22 cellular contexts compared by ENCODE assay signal in the genomic region with DNA sequence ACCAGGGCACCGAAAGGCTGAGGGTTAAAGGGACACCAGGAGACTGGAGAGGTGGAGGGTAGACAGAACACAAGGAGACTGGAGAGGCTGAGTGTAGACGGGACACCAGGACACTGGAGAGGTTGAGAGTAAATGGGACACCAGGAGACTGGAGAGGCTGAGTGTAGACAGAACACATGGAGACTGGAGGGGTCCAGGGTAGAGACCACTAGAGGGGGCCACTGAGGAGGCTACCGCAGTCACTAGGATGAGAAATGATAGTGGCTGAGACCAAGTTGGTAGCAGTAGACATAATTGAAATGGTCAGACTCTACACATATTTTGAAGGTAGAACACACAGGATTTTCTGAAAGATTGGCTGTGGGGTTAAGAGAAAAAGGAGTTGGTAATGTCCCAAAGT.
DNase-seq lines count a peak whose midpoint lies in the region; ATAC-seq, FAIRE-seq and TF ChIP-seq lines count a peak whose summit lies in the region.
"Had no signal": no experiment of that assay in that cellular context is flagged by ENCODE, and none has a peak within 500 bp of the region (broad histone marks: within the 10 kb centered on the region; RNA-seq: fewer than 3 reads in every experiment).

No MANE protein-coding gene starts in this region.

- no peak overlapping the region for H3K9ac ChIP-seq in H9 (ENCODE audit: extremely low read depth, insufficient read length, low read length)
- no peak overlapping the region for H3K9ac ChIP-seq in K562 (ENCODE audit: insufficient read depth in 1 of 2, low read depth in 2 of 2, low read length in 2 of 2)
- no peak overlapping the region for H3K9ac ChIP-seq in mesendoderm (ENCODE audit: low read length)
- H3K9ac ChIP-seq: BLaER1 had no signal

- H3K27me3 Mint-ChIP-seq in H9 (ENCODE audit: low read depth), result peaks cover 8% of the 10 kb centered on the region

- no peak overlapping the region for H2AK5ac ChIP-seq in H9 (ENCODE audit: insufficient read length, low read length)
- H2AK5ac ChIP-seq in mesendoderm (ENCODE audit: low read length), result no peak overlapping the region

- H2AFZ ChIP-seq in H9 (ENCODE audit: low read length), result no peak overlapping the region
- no peak overlapping the region for H2AFZ ChIP-seq in K562 (ENCODE audit: low read depth, low read length)

- no peak for TF ChIP-seq POLR2A in K562 (conservative IDR thresholded peaks at IDR 0.05)

- no peaks in the 10 kb centered on the region for H3K79me2 ChIP-seq in H9 (ENCODE audit: insufficient read depth, low read length)
- no peaks in the 10 kb centered on the region for H3K79me2 ChIP-seq in K562 (ENCODE audit: control insufficient read depth, insufficient read depth, low read length)
- H3K79me2 ChIP-seq in mesendoderm (ENCODE audit: control insufficient read depth, insufficient read depth, low read length), result no peaks in the 10 kb centered on the region

- no peaks in the 10 kb centered on the region for H3K4me1 Mint-ChIP-seq in H9
- H3K4me1 Mint-ChIP-seq: CD8-positive, alpha-beta memory T cell had no signal

- peak; percentile 57; the same call in 1 of the 3 replicates for ATAC-seq in K562
- no peak for ATAC-seq in pancreas
- ATAC-seq: PC-3 had no signal

- BruUV-seq in K562 (replicated peaks; lab: Mats Ljungman, UMichigan), result no TSS peak

- no peak overlapping the region for H3K14ac ChIP-seq in H9 (ENCODE audit: insufficient read depth, low read length)

- H4K5ac ChIP-seq in H9 (ENCODE audit: insufficient read length, low read depth, low read length) (no peak overlapping the region), mesendoderm (ENCODE audit: low read length) (no peak overlapping the region)

- no peak overlapping the region for H2BK20ac ChIP-seq in H9 (ENCODE audit: low read depth, low read length, poor library complexity, severe bottlenecking)

- H2BK5ac ChIP-seq in H9 (ENCODE audit: insufficient read length, low read length), result no peak overlapping the region
- no peak overlapping the region for H2BK5ac ChIP-seq in mesendoderm (ENCODE audit: low read length)

- no peaks in the 10 kb centered on the region for H3K9me3 Mint-ChIP-seq in H9

- no peaks in the 10 kb centered on the region for H3K23me2 ChIP-seq in H9 (ENCODE audit: insufficient read length, low read depth, low read length, poor library complexity, severe bottlenecking)

- H3K4ac ChIP-seq in H9 (ENCODE audit: low read depth, low read length) (no peak overlapping the region), mesendoderm (ENCODE audit: low read depth, low read length) (no peak overlapping the region)

- intact Hi-C loops in K562 (cut with micrococcal nuclease) (no loop called here), pancreas (cut with DNase I) (no loop called here)

- no peak overlapping the region for H3K56ac ChIP-seq in H9 (ENCODE audit: insufficient read length, low read depth, low read length)
- no peak overlapping the region for H3K56ac ChIP-seq in mesendoderm (ENCODE audit: low read length)

- H3K9me3 ChIP-seq in H9 (ENCODE audit: control insufficient read depth, low read depth, low read length) (no peaks in the 10 kb centered on the region), K562 (replicated peaks; ENCODE audit: control insufficient read depth, insufficient read depth, low read depth, low read length) (no peaks in the 10 kb centered on the region), pancreas (no peaks in the 10 kb centered on the region)
- H3K9me3 ChIP-seq: BLaER1, SJCRH30 had no signal

- no peak overlapping the region for H4K8ac ChIP-seq in H9 (replicated peaks; ENCODE audit: insufficient read length, low read depth, low read length)
- H4K8ac ChIP-seq in mesendoderm (ENCODE audit: low read depth, low read length), result no peak overlapping the region

- no peaks in the 10 kb centered on the region for H3K36me3 Mint-ChIP-seq in H9 (ENCODE audit: insufficient read depth in 1 of 3, low read depth in 3 of 3)

- H3K4me1 ChIP-seq in H9 (ENCODE audit: insufficient read depth, low read length), result no peaks in the 10 kb centered on the region
- H3K4me1 ChIP-seq in K562 (replicated peaks in 1 of 2; ENCODE audit: control insufficient read depth in 2 of 2, insufficient read depth in 2 of 2, low read length in 2 of 2), result no peaks in the 10 kb centered on the region
- no peaks in the 10 kb centered on the region for H3K4me1 ChIP-seq in mesendoderm (ENCODE audit: control insufficient read depth, low read depth, low read length)
- no peaks in the 10 kb centered on the region for H3K4me1 ChIP-seq in pancreas
- H3K4me1 ChIP-seq: BLaER1, SJCRH30 had no signal

- H3K27me3 ChIP-seq in H9 (ENCODE audit: insufficient read depth, low read length) (no peaks in the 10 kb centered on the region), K562 (ENCODE audit: control insufficient read depth in 2 of 2, insufficient read depth in 2 of 2, low read length in 2 of 2) (no peaks in the 10 kb centered on the region; a peak in 1 of 5 replicates), mesendoderm (ENCODE audit: insufficient read depth, low read length, poor library complexity) (no peaks in the 10 kb centered on the region), pancreas (no peaks in the 10 kb centered on the region)
- H3K27me3 ChIP-seq: BLaER1, SJCRH30 had no signal

- no peak for TF ChIP-seq RAD21 in K562 (CRISPR knock-in tag; conservative IDR thresholded peaks at IDR 0.05 in 1 of 2, IDR thresholded peaks at IDR 0.05 in 1 of 2)

- no peak overlapping the region for H3K4me2 ChIP-seq in H9 (ENCODE audit: insufficient read depth, insufficient read length, low read length)
- no peak overlapping the region for H3K4me2 ChIP-seq in K562 (ENCODE audit: insufficient read depth, low read length)
- no peak overlapping the region for H3K4me2 ChIP-seq in mesendoderm (ENCODE audit: low read length)
- H3K4me2 ChIP-seq: BLaER1 had no signal

- DNase-seq in DMS53 (lab: John Stamatoyannopoulos, UW), result peak; percentile 14
- DNase-seq in DMS53 treated with DMSO at 0.1 percent for 48 hours (lab: John Stamatoyannopoulos, UW; ENCODE audit: unreplicated experiment), result no peak
- DNase-seq in H9, result peak; percentile 60
- peak in 2 of 4 experiments; percentile 3 to 6 for DNase-seq in K562 (ENCODE audit: extremely low read depth in 1 of 4, low spot score in 3 of 4)
- DNase-seq in mesendoderm, result peak; percentile 17
- no peak for DNase-seq in pancreas
- DNase-seq in stimulated activated CD4-positive, alpha-beta T cell treated with anti-CD3 and anti-CD28 coated beads, Interleukin-15, amount 100 ng/mL, for 24 hours, result no peak
- no peak for DNase-seq in C1 segment of cervical spinal cord (lab: John Stamatoyannopoulos, UW)
- DNase-seq: 8988T; CD8-positive, alpha-beta memory T cell; DND-41; GF-D8; KG1; NCI-H1048; NCI-H1436 treated with DMSO at 0.1 percent for 48 hours; NCI-H2081; NCI-H510A; NCI-H774; PC-3 had no signal

- CTCF ChIA-PET in K562 (lab: Yijun Ruan, JAX; ENCODE audit: low intra/inter-chr PET ratio), result no interaction called here

- no peaks in the 10 kb centered on the region for H3K36me3 ChIP-seq in K562 (ENCODE audit: control insufficient read depth, insufficient read depth, low read length)
- H3K36me3 ChIP-seq in mesendoderm (ENCODE audit: control insufficient read depth, insufficient read depth, low read length), result no peaks in the 10 kb centered on the region
- no peaks in the 10 kb centered on the region for H3K36me3 ChIP-seq in pancreas
- H3K36me3 ChIP-seq: BLaER1, SJCRH30 had no signal

- no peaks in the 10 kb centered on the region for H3K9me1 ChIP-seq in K562 (ENCODE audit: control insufficient read depth, insufficient read depth, low read length)

- H2BK15ac ChIP-seq in H9 (ENCODE audit: low read depth, low read length), result no peak overlapping the region
- no peak overlapping the region for H2BK15ac ChIP-seq in mesendoderm (replicated peaks; ENCODE audit: low read depth)

- H2BK12ac ChIP-seq in H9 (ENCODE audit: insufficient read length, low read depth, low read length), result no peak overlapping the region

- TF ChIP-seq EP300 in K562 (IDR thresholded peaks at IDR 0.05; ENCODE audit: low read length), result no peak

- H3K4me3 ChIP-seq in K562, result no peak overlapping the region
- H3K4me3 ChIP-seq in mesendoderm (ENCODE audit: low read length), result no peak overlapping the region
- H3K4me3 ChIP-seq in pancreas, result no peak overlapping the region
- H3K4me3 ChIP-seq: BLaER1, SJCRH30 had no signal

- in situ Hi-C loops in K562 (cut with MboI), result no loop called here

- peak; percentile 62 for TF ChIP-seq CTCF in H9 (conservative IDR thresholded peaks at IDR 0.05)
- peak; percentile 22 to 30 (median 29); a peak in 3 of 6 replicates for TF ChIP-seq CTCF in K562 (IDR thresholded peaks at IDR 0.05 in 2 of 3, conservative IDR thresholded peaks at IDR 0.05 in 1 of 3; ENCODE audit: insufficient read depth in 2 of 3, low read depth in 1 of 3, low read length in 3 of 3)
- TF ChIP-seq CTCF in pancreas (IDR thresholded peaks at IDR 0.05), result no peak

- H4K91ac ChIP-seq in H9 (ENCODE audit: insufficient read length, low read depth, low read length), result no peak overlapping the region

- no peaks in the 10 kb centered on the region for H3K79me1 ChIP-seq in H9 (ENCODE audit: insufficient read depth, low read depth, low read length, poor library complexity, severe bottlenecking)
- no peaks in the 10 kb centered on the region for H3K79me1 ChIP-seq in mesendoderm (ENCODE audit: low read length)

- H3K27ac Mint-ChIP-seq in H9, result no peak overlapping the region; a peak in 1 of 7 replicates
- H3K27ac Mint-ChIP-seq: CD8-positive, alpha-beta memory T cell had no signal

- H3K27ac ChIP-seq in H9 (ENCODE audit: insufficient read length, low read depth, low read length), result no peak overlapping the region
- no peak overlapping the region for H3K27ac ChIP-seq in K562 (ENCODE audit: extremely low read depth, low read depth, low read length)
- no peak overlapping the region for H3K27ac ChIP-seq in mesendoderm (ENCODE audit: low read depth, low read length)
- no peak overlapping the region for H3K27ac ChIP-seq in pancreas
- H3K27ac ChIP-seq: BLaER1, SJCRH30 had no signal

- H4K20me1 ChIP-seq in H9 (ENCODE audit: control insufficient read depth, insufficient read depth, insufficient read length) (no peaks in the 10 kb centered on the region), K562 (replicated peaks; ENCODE audit: control insufficient read depth, insufficient read depth, low read length) (no peaks in the 10 kb centered on the region)
- H4K20me1 ChIP-seq: BLaER1 had no signal

- no peak overlapping the region for H3K4me3 Mint-ChIP-seq in H9
- H3K4me3 Mint-ChIP-seq: CD8-positive, alpha-beta memory T cell had no signal

- WGBS in H9 (ENCODE audit: extremely low coverage, insufficient read length, low lambda C conversion rate), result no CpG with 5 or more reads among the region's 3 CpGs
- WGBS in K562 (ENCODE audit: insufficient coverage, low coverage, missing lambda C conversion rate), result 0% methylated on average over 3 of the region's 3 CpGs
- no CpG with 5 or more reads among the region's 3 CpGs for WGBS in mesendoderm (ENCODE audit: extremely low coverage, insufficient coverage, low lambda C conversion rate)
- WGBS in pancreas, 2 donors, result 77 to 91% methylated on average over 3 of the region's 3 CpGs

- POLR2A ChIA-PET in K562 (lab: Yijun Ruan, JAX), result no interaction called here

- H3K18ac ChIP-seq in H9 (ENCODE audit: insufficient read length, low read depth, low read length), result no peak overlapping the region
- no peak overlapping the region for H3K18ac ChIP-seq in mesendoderm (ENCODE audit: low read length)

- no peak overlapping the region for H3T11ph ChIP-seq in H9 (ENCODE audit: low read length)

- no peak overlapping the region for H3K23ac ChIP-seq in H9 (ENCODE audit: insufficient read length, low read depth, low read length)
- no peak overlapping the region for H3K23ac ChIP-seq in mesendoderm (ENCODE audit: low read length)

- H2BK120ac ChIP-seq in H9 (ENCODE audit: low read depth, low read length, poor library complexity, severe bottlenecking) (no peak overlapping the region), mesendoderm (ENCODE audit: low read depth, low read length) (no peak overlapping the region)

- FAIRE-seq in K562 (lab: Jason Lieb, UNC) (no peak), pancreas (lab: Jason Lieb, UNC) (no peak)
- FAIRE-seq: D721Med had no signal

Comparison
In these comparisons a context has a peak if more than half of its experiments do, and no peak if none do; other contexts are left out.
1. DNase-seq: peak in DMS53 (single experiment), H9 (single experiment) and mesendoderm (single experiment); none in DMS53 treated with DMSO at 0.1 percent for 48 hours (single experiment), pancreas (0 of 6), stimulated activated CD4-positive, alpha-beta T cell treated with anti-CD3 and anti-CD28 coated beads, Interleukin-15, amount 100 ng/mL, for 24 hours (single experiment) and C1 segment of cervical spinal cord (0 of 14).
2. CTCF ChIP-seq: peak in H9 (single experiment) and K562 (3 of 3); none in pancreas (0 of 4).